ENCODE assay signal across 12 cellular contexts in the genomic region with DNA sequence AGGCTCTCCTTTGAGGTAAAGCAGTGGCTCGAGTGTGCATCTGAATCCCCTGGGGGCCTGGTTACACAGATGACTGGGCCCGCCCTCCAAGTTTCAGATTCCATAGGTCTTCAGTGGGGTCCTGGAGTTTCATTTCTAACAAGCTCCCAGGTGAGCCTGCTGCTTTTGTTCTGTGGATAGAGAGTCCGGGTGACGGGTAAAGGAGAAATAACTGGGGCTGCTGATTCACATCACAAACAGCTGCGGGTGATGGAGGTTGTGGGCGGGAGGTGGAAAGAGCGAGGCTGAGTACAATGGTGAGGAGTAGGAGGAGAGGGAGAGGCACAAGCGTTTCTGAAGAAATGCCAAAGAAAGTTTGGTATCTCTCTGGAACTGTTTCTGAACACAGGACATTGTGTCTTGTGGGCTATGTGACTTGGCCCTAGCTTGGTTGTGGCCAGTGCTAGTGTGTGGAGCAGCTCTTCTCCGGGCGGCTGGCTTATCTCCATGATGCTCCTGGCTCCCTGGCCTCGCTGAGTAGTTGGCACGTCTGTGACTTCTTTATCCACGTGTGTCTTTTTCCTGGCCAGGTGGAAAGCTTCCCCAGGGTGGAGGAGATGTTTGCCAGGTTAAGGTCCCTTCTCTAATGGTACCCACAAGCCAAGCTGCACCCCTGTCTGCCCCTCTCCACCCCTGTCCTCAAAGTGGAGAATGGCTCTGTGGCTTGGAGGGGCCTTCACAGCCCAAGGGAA.
A peak's percentile ranks its signal among the peaks of the same experiment; 100 is the strongest.
DNase-seq lines count a peak whose midpoint lies in the region; ATAC-seq lines count a peak whose summit lies in the region.
"Had no signal": no experiment of that assay in that cellular context is flagged by ENCODE, and none has a peak within 500 bp of the region (broad histone marks: within the 10 kb centered on the region; RNA-seq: fewer than 3 reads in every experiment).

No MANE protein-coding gene starts in this region.

- intact Hi-C loops in activated CD4-positive, alpha-beta T cell treated with anti-CD3 and anti-CD28 coated beads for 36 hours (cut with DNase I, micrococcal nuclease): loop anchor here (5.0 kb wide), 4 partner anchors 104 to 829 kb away; no protein-coding TSS in a partner anchor
- intact Hi-C loops in head of caudate nucleus (cut with DNase I): no loop called here

- H3K27ac Mint-ChIP-seq in activated CD4-positive, alpha-beta T cell treated with anti-CD3 and anti-CD28 coated beads for 36 hours: no peak overlapping the region
- H3K27ac Mint-ChIP-seq: progenitor cell of endocrine pancreas had no signal

- CTCF ChIA-PET in activated CD4-positive, alpha-beta T cell treated with anti-CD3 and anti-CD28 coated beads for 36 hours (lab: Charles Lee): interaction anchor here (0.7 to 2.0 kb wide), 10 partner anchors 8 to 310 kb away, joined by 3 to 7 read pairs (median 4); no protein-coding TSS in a partner anchor

- no peaks in the 10 kb centered on the region for H3K9me3 Mint-ChIP-seq in activated CD4-positive, alpha-beta T cell treated with anti-CD3 and anti-CD28 coated beads for 36 hours (ENCODE audit: low read depth)

- ATAC-seq in activated CD4-positive, alpha-beta T cell treated with anti-CD3 and anti-CD28 coated beads for 36 hours: peak; percentile 85
- ATAC-seq in HG03521 (IDR thresholded peaks at IDR 0.05; ENCODE audit: unreplicated experiment) (no peak), GM18868 (IDR thresholded peaks at IDR 0.05; ENCODE audit: unreplicated experiment) (no peak)
- ATAC-seq: Panc1 had no signal

- POLR2A ChIA-PET in activated CD4-positive, alpha-beta T cell treated with anti-CD3 and anti-CD28 coated beads for 36 hours (lab: Charles Lee): no interaction called here

- H3K27me3 Mint-ChIP-seq in activated CD4-positive, alpha-beta T cell treated with anti-CD3 and anti-CD28 coated beads for 36 hours: no peaks in the 10 kb centered on the region

- peaks cover 19% of the 10 kb centered on the region for H3K4me1 Mint-ChIP-seq in activated CD4-positive, alpha-beta T cell treated with anti-CD3 and anti-CD28 coated beads for 36 hours

- DNase-seq in activated CD4-positive, alpha-beta T cell treated with anti-CD3 and anti-CD28 coated beads for 36 hours: peak; percentile 84
- DNase-seq in activated CD4-positive, alpha-beta T cell treated with anti-CD3 and anti-CD28 coated beads, Interleukin-2, amount 50 U/mL, for 1 hour: no peak
- peak; percentile 81 for DNase-seq in activated CD4-positive, alpha-beta T cell treated with anti-CD3 and anti-CD28 coated beads for 48 hours
- DNase-seq in head of caudate nucleus (peak in 41 of 42 donors; percentile 38 to 92 (median 75)), iPS-NIHi11 (ENCODE audit: low spot score) (no peak)
- DNase-seq in stimulated activated CD4-positive, alpha-beta T cell treated with anti-CD3 and anti-CD28 coated beads, TNF-alpha, amount 100 ng/mL, for 24 hours (ENCODE audit: low read depth in 3 of 3): peak in 2 of 3 experiments; percentile 13 to 65
- DNase-seq: NCI-H1105, upper lobe of left lung had no signal

- H3K4me3 Mint-ChIP-seq in activated CD4-positive, alpha-beta T cell treated with anti-CD3 and anti-CD28 coated beads for 36 hours: no peak overlapping the region

- H3K36me3 Mint-ChIP-seq in activated CD4-positive, alpha-beta T cell treated with anti-CD3 and anti-CD28 coated beads for 36 hours (ENCODE audit: low read depth): no peaks in the 10 kb centered on the region

Comparison
In these comparisons a context has a peak if more than half of its experiments do, and no peak if none do; other contexts are left out.
1. DNase-seq: peak in activated CD4-positive, alpha-beta T cell treated with anti-CD3 and anti-CD28 coated beads for 36 hours (single experiment), activated CD4-positive, alpha-beta T cell treated with anti-CD3 and anti-CD28 coated beads for 48 hours (single experiment), head of caudate nucleus (41 of 42) and stimulated activated CD4-positive, alpha-beta T cell treated with anti-CD3 and anti-CD28 coated beads, TNF-alpha, amount 100 ng/mL, for 24 hours (2 of 3); none in activated CD4-positive, alpha-beta T cell treated with anti-CD3 and anti-CD28 coated beads, Interleukin-2, amount 50 U/mL, for 1 hour (single experiment) and iPS-NIHi11 (single experiment).